In the genomic region with DNA sequence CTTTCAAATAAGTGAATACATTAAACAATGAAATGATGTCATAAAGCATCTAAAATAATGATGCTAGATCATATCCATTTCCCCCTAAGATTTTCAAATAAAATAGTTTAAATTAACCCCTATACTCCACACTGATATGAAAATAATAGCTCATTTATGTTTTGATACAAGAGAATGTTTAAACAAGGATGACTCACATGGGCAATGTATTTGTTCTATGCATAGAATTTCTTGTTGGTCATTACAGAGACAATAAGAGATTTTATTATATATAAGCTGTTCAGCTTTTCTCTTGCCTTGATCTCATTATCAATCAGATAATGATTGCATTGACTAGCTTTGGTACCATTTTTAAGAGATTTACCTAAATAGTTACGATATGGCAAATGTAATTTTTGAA, we compare ENCODE assay signal across 14 cellular contexts.
A peak's percentile ranks its signal among the peaks of the same experiment; 100 is the strongest.
DNase-seq lines count a peak whose midpoint lies in the region; ATAC-seq, FAIRE-seq and TF ChIP-seq lines count a peak whose summit lies in the region.
"Had no signal": no experiment of that assay in that cellular context is flagged by ENCODE, and none has a peak within 500 bp of the region (broad histone marks: within the 10 kb centered on the region; RNA-seq: fewer than 3 reads in every experiment).

No MANE protein-coding gene starts in this region.

- dilution Hi-C loops in endothelial cell of umbilical vein (cut with MboI; ENCODE audit: extremely low pct_ligation_motif_present, low sequenced_read_pairs), result no loop called here

- H2AFZ ChIP-seq in PC-3 (ENCODE audit: low read length), result no peak overlapping the region
- no peak overlapping the region for H2AFZ ChIP-seq in endothelial cell of umbilical vein (ENCODE audit: low read depth, low read length)
- H2AFZ ChIP-seq: GM23248 had no signal

- H3K4me2 ChIP-seq in PC-3 (ENCODE audit: low read length) (peak overlapping the region; percentile 44; the same call in 1 of the 2 replicates), endothelial cell of umbilical vein (ENCODE audit: insufficient read depth, low read length) (no peak overlapping the region)

- intact Hi-C loops in PC-3 (cut with micrococcal nuclease), result no loop called here
- intact Hi-C loops in endothelial cell of umbilical vein (cut with micrococcal nuclease), result no loop called here
- intact Hi-C loops in left ventricle myocardium superior (cut with micrococcal nuclease), result no loop called here

- H4K20me1 ChIP-seq in PC-3 (ENCODE audit: low read length) (no peaks in the 10 kb centered on the region), endothelial cell of umbilical vein (replicated peaks; ENCODE audit: control insufficient read depth, extremely low read depth, insufficient read depth, low read length) (peaks cover 3% of the 10 kb centered on the region)

- BruUV-seq in PC-3 (replicated peaks; lab: Mats Ljungman, UMichigan) (no TSS peak), endothelial cell of umbilical vein (replicated peaks; lab: Mats Ljungman, UMichigan) (no TSS peak)

- no peak for TF ChIP-seq CTCF in PC-3 (conservative IDR thresholded peaks at IDR 0.05; ENCODE audit: low read depth, low read length)
- no peak for TF ChIP-seq CTCF in endothelial cell of umbilical vein (IDR thresholded peaks at IDR 0.05; ENCODE audit: extremely low read depth in 1 of 2, insufficient read depth in 1 of 2, low read depth in 1 of 2, low read length in 2 of 2)

- H3K9me2 ChIP-seq in PC-3 (replicated peaks; ENCODE audit: low read length), result no peaks in the 10 kb centered on the region

- POLR2A ChIA-PET in PC-3 (lab: Charles Lee; ENCODE audit: unreplicated experiment), result interaction anchor here (0.5 kb wide), 1 partner anchor 90 kb away, joined by 3 read pairs; no protein-coding TSS in a partner anchor
- POLR2A ChIA-PET in endothelial cell of umbilical vein (lab: Charles Lee), result no interaction called here

- no peaks in the 10 kb centered on the region for H3K9me1 ChIP-seq in endothelial cell of umbilical vein (replicated peaks; ENCODE audit: control insufficient read depth, extremely low read depth, insufficient read depth, low read length)

- CTCF ChIA-PET in PC-3 (lab: Charles Lee) (interaction anchor here (1.0 kb wide), 1 partner anchor 432 kb away, joined by 3 read pairs; no protein-coding TSS in a partner anchor), endothelial cell of umbilical vein (lab: Charles Lee) (interaction anchor here (0.8 to 1.7 kb wide), 5 partner anchors 10 to 90 kb away, joined by 3 to 5 read pairs (median 4); no protein-coding TSS in a partner anchor)

- H3K4me1 ChIP-seq in PC-3 (ENCODE audit: insufficient read depth, low read length) (peaks cover 20% of the 10 kb centered on the region), endothelial cell of umbilical vein (ENCODE audit: control insufficient read depth, extremely low read depth, insufficient read depth, low read length) (peaks cover 12% of the 10 kb centered on the region)
- H3K4me1 ChIP-seq: BE2C had no signal

- H3K4me3 ChIP-seq in PC-3 (ENCODE audit: low read length) (no peak overlapping the region), endothelial cell of umbilical vein (replicated peaks in 1 of 3; ENCODE audit: insufficient read depth in 1 of 3, low read depth in 1 of 3, low read length in 3 of 3) (no peak overlapping the region)
- H3K4me3 ChIP-seq: GM23248 had no signal

- no peak for TF ChIP-seq POLR2A in endothelial cell of umbilical vein (IDR thresholded peaks at IDR 0.05; ENCODE audit: low read depth, low read length)
- TF ChIP-seq POLR2A in GM12892 (IDR thresholded peaks at IDR 0.05; ENCODE audit: low read depth, low read length), result no peak

- H3K27ac ChIP-seq in PC-3 (ENCODE audit: low read length) (peak overlapping the region; percentile 8; the same call in 1 of the 2 replicates), endothelial cell of umbilical vein (ENCODE audit: insufficient read depth, low read depth, low read length) (no peak overlapping the region)
- H3K27ac ChIP-seq: C4-2B, GM23248 had no signal

- FAIRE-seq in endothelial cell of umbilical vein (lab: Jason Lieb, UNC) (peak; percentile 71), GM12892 (lab: Jason Lieb, UNC) (no peak)
- FAIRE-seq: A204.1, H54 had no signal

- no peaks in the 10 kb centered on the region for H3F3A ChIP-seq in PC-3 (ENCODE audit: low read length, unreplicated experiment)

- no peaks in the 10 kb centered on the region for H3K9me3 ChIP-seq in PC-3 (ENCODE audit: low read length)
- H3K9me3 ChIP-seq in endothelial cell of umbilical vein (replicated peaks; ENCODE audit: control insufficient read depth, insufficient read depth, low read length), result no peaks in the 10 kb centered on the region
- H3K9me3 ChIP-seq: BE2C had no signal

- H3K36me3 ChIP-seq in PC-3 (ENCODE audit: low read depth, low read length), result no peaks in the 10 kb centered on the region
- H3K36me3 ChIP-seq in endothelial cell of umbilical vein (ENCODE audit: control insufficient read depth in 2 of 2, extremely low read depth in 1 of 2, insufficient read depth in 2 of 2, low read length in 2 of 2), result no peaks in the 10 kb centered on the region
- H3K36me3 ChIP-seq: BE2C had no signal

- H3K79me2 ChIP-seq in PC-3 (ENCODE audit: low read length) (no peaks in the 10 kb centered on the region), endothelial cell of umbilical vein (ENCODE audit: control insufficient read depth, insufficient read depth, low read length) (peaks cover 94% of the 10 kb centered on the region)

- H3K27me3 ChIP-seq in PC-3 (ENCODE audit: low read length), result no peaks in the 10 kb centered on the region
- no peaks in the 10 kb centered on the region for H3K27me3 ChIP-seq in endothelial cell of umbilical vein (ENCODE audit: control insufficient read depth in 2 of 2, insufficient read depth in 2 of 2, low read length in 2 of 2)
- H3K27me3 ChIP-seq: BE2C had no signal

- ATAC-seq in PC-3 (peak; percentile 77), HG02973 (IDR thresholded peaks at IDR 0.05; ENCODE audit: unreplicated experiment) (no peak), left ventricle myocardium superior (no peak)
- ATAC-seq: HCT116 had no signal

- H3K9ac ChIP-seq in PC-3 (ENCODE audit: low read length), result no peak overlapping the region
- no peak overlapping the region for H3K9ac ChIP-seq in endothelial cell of umbilical vein (replicated peaks; ENCODE audit: extremely low read depth, insufficient read depth, low read length)
- H3K9ac ChIP-seq: GM23248 had no signal

- DNase-seq in ELR (ENCODE audit: low read depth) (peak; percentile 28), PC-3 (peak; percentile 55), endothelial cell of umbilical vein (ENCODE audit: low read depth, low spot score) (peak; percentile 26), GM12892 (ENCODE audit: insufficient read length) (no peak), left ventricle myocardium superior (no peak)
- DNase-seq in effector CD4-positive, alpha-beta T cell, result no peak
- DNase-seq: BE2C; CD4-positive, alpha-beta memory T cell; GM23248 had no signal

TF ChIP-seq in endothelial cell of umbilical vein, 7 proteins besides CTCF, POLR2A, EP300 and RAD21:
- TF ChIP-seq GATA2 (IDR thresholded peaks at IDR 0.05; ENCODE audit: insufficient read depth, insufficient read length, low read depth, low read length) (no peak), EZH2 (IDR thresholded peaks at IDR 0.05; ENCODE audit: borderline replicate concordance, low read depth, low read length, severe bottlenecking) (no peak), FOS (IDR thresholded peaks at IDR 0.05; ENCODE audit: borderline replicate concordance, insufficient read depth, low read length) (peak; percentile 49)
TF ChIP-seq in endothelial cell of umbilical vein: peak in this region for 1.

Comparison
In these comparisons a context has a peak if more than half of its experiments do, and no peak if none do; other contexts are left out.
1. DNase-seq: peak in ELR (single experiment), PC-3 (single experiment) and endothelial cell of umbilical vein (single experiment); none in effector CD4-positive, alpha-beta T cell (single experiment), GM12892 (single experiment) and left ventricle myocardium superior (single experiment).